16 cellular contexts compared by ENCODE assay signal in genomic region chr7:157554393-157555238, GRCh38.
DNase-seq lines count a peak whose midpoint lies in the region; ATAC-seq and TF ChIP-seq lines count a peak whose summit lies in the region.
"Had no signal": no experiment of that assay in that cellular context is flagged by ENCODE, and none has a peak within 500 bp of the region (broad histone marks: within the 10 kb centered on the region; RNA-seq: fewer than 3 reads in every experiment).

No MANE protein-coding gene starts in this region.

- H3K4me3 ChIP-seq in lower lobe of right lung (no peak overlapping the region), upper lobe of left lung (no peak overlapping the region)
- H3K4me3 ChIP-seq: GM23248 had no signal

- H3K9me3 ChIP-seq in lower lobe of right lung (no peaks in the 10 kb centered on the region), upper lobe of left lung (no peaks in the 10 kb centered on the region)

- H3K27ac ChIP-seq in lower lobe of right lung (peak overlapping the region; percentile 5), upper lobe of left lung (peak overlapping the region in 3 of 4 donors; percentile 18 to 76 (median 63))
- H3K27ac ChIP-seq: GM23248 had no signal

- intact Hi-C loops in cardiac septum (cut with DNase I), result no loop called here
- intact Hi-C loops in left cardiac atrium (cut with DNase I), result no loop called here
- intact Hi-C loops in lower lobe of right lung (cut with DNase I), result no loop called here

- 88 to 92% methylated on average over 18 to 28 of the region's 28 CpGs for WGBS in upper lobe of left lung, 2 donors

- no peak for ATAC-seq in left cardiac atrium
- ATAC-seq in lower lobe of right lung, result no peak
- ATAC-seq in upper lobe of left lung (ENCODE audit: low FRiP score in 2 of 2), result no peak
- no peak for ATAC-seq in HG02610 (IDR thresholded peaks at IDR 0.05; ENCODE audit: unreplicated experiment)

- H3K4me1 ChIP-seq in lower lobe of right lung, result no peaks in the 10 kb centered on the region
- peaks cover 0 to 3% (median 1%) of the 10 kb centered on the region in 4 donors for H3K4me1 ChIP-seq in upper lobe of left lung

- H3K36me3 ChIP-seq in lower lobe of right lung, result no peaks in the 10 kb centered on the region
- no peaks in the 10 kb centered on the region for H3K36me3 ChIP-seq in upper lobe of left lung

- TF ChIP-seq CTCF in lower lobe of right lung (IDR thresholded peaks at IDR 0.05) (no peak), upper lobe of left lung (IDR thresholded peaks at IDR 0.05) (no peak)

- TF ChIP-seq POLR2A in upper lobe of left lung (IDR thresholded peaks at IDR 0.05), result no peak

- peak; percentile 65 for DNase-seq in cardiac septum (ENCODE audit: low spot score)
- no peak for DNase-seq in left cardiac atrium
- DNase-seq in SW480 (ENCODE audit: low spot score), result peak; percentile 76
- no peak for DNase-seq in lower lobe of right lung
- DNase-seq in upper lobe of left lung, result no peak
- no peak for DNase-seq in COLO668 (lab: John Stamatoyannopoulos, UW; ENCODE audit: unreplicated experiment)
- no peak for DNase-seq in HuH-7 (ENCODE audit: low spot score)
- DNase-seq: DMS79 treated with DMSO at 0.1 percent for 48 hours, GDM1, GM23248, Karpas-422, MM.1S, NCI-H187 treated with DMSO at 0.1 percent for 48 hours, NCI-H774, SHP77 had no signal

- no peaks in the 10 kb centered on the region for H3K27me3 ChIP-seq in lower lobe of right lung (ENCODE audit: low read depth)
- no peaks in the 10 kb centered on the region for H3K27me3 ChIP-seq in upper lobe of left lung

- no peak for TF ChIP-seq EP300 in upper lobe of left lung (IDR thresholded peaks at IDR 0.05)

Comparison
In these comparisons a context has a peak if more than half of its experiments do, and no peak if none do; other contexts are left out.
1. DNase-seq: peak in cardiac septum (single experiment) and SW480 (single experiment); none in left cardiac atrium (single experiment), lower lobe of right lung (single experiment), upper lobe of left lung (0 of 2), COLO668 (single experiment) and HuH-7 (single experiment).